In the genomic region with DNA sequence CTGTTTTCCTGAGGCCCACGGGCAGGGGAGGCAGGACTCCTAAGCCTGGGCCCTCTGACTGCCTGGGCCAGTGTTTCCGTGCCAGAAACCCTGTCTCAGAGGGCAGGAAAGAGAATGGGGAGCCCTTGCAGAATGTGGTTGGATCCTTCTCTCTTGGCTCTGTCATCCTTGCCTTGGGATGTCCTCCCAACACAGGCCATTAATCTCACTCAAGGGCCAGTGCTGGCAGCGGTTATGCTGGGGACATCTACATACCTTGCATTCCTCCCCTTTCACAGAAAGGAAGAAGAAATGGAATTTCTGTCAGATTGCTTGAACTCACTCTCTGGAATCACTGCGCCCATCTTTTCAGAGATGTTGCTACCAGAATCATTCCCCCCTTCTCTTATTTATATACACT, we compare ENCODE assay signal across 16 cellular contexts.
A peak's percentile ranks its signal among the peaks of the same experiment; 100 is the strongest.
DNase-seq lines count a peak whose midpoint lies in the region; ATAC-seq and TF ChIP-seq lines count a peak whose summit lies in the region.
"Had no signal": no experiment of that assay in that cellular context is flagged by ENCODE, and none has a peak within 500 bp of the region (broad histone marks: within the 10 kb centered on the region; RNA-seq: fewer than 3 reads in every experiment).

No MANE protein-coding gene starts in this region.

- H3K4me1 Mint-ChIP-seq in neural crest cell, result peaks cover 55% of the 10 kb centered on the region
- H3K4me1 Mint-ChIP-seq in activated CD8-positive, alpha-beta memory T cell treated with anti-CD3 and anti-CD28 coated beads, Interleukin-2, amount 10 ng/mL, durations not matched to agents 7 days and 5 days, result no peaks in the 10 kb centered on the region
- H3K4me1 Mint-ChIP-seq: CD14-positive monocyte, IgD-negative memory B cell had no signal

- no peak for ATAC-seq in activated CD8-positive, alpha-beta memory T cell treated with anti-CD3 and anti-CD28 coated beads, Interleukin-2, amount 10 ng/mL, durations not matched to agents 7 days and 5 days
- ATAC-seq in GM18517 (IDR thresholded peaks at IDR 0.05; ENCODE audit: unreplicated experiment) (no peak), HG03439 (IDR thresholded peaks at IDR 0.05; ENCODE audit: unreplicated experiment) (no peak)

- no peak overlapping the region for H3K4me3 ChIP-seq in dorsolateral prefrontal cortex
- H3K4me3 ChIP-seq: A549 had no signal

- H3K27me3 ChIP-seq in dorsolateral prefrontal cortex, result no peaks in the 10 kb centered on the region

- DNase-seq in AG20443 (ENCODE audit: low spot score), result peak; percentile 18
- DNase-seq in M059J (ENCODE audit: low read depth), result peak; percentile 51
- no peak for DNase-seq in dorsolateral prefrontal cortex
- no peak for DNase-seq in neural crest cell (ENCODE audit: low read depth, low spot score)
- no peak for DNase-seq in activated CD8-positive, alpha-beta memory T cell treated with anti-CD3 and anti-CD28 coated beads, Interleukin-2, amount 10 ng/mL, durations not matched to agents 7 days and 5 days
- DNase-seq in DMS 273 (lab: John Stamatoyannopoulos, UW; ENCODE audit: unreplicated experiment), result no peak
- DNase-seq: AML-193, HCEC 1CT, NCI-H187, NCI-H345, SHP77 treated with DMSO at 0.1 percent for 48 hours had no signal

- intact Hi-C loops in dorsolateral prefrontal cortex (cut with DNase I), result no loop called here

- peak overlapping the region; percentile 81 for H3K27ac Mint-ChIP-seq in neural crest cell (ENCODE audit: unreplicated experiment)
- no peak overlapping the region for H3K27ac Mint-ChIP-seq in activated CD8-positive, alpha-beta memory T cell treated with anti-CD3 and anti-CD28 coated beads, Interleukin-2, amount 10 ng/mL, durations not matched to agents 7 days and 5 days
- H3K27ac Mint-ChIP-seq: CD14-positive monocyte had no signal

- TF ChIP-seq CTCF in dorsolateral prefrontal cortex (IDR thresholded peaks at IDR 0.05 in 54 of 56, conservative IDR thresholded peaks at IDR 0.05 in 2 of 56; ENCODE audit: low read depth in 1 of 56, partially characterized antibody in 56 of 56) (no peak), neural crest cell (conservative IDR thresholded peaks at IDR 0.05) (no peak)

- CTCF ChIA-PET in activated CD8-positive, alpha-beta memory T cell treated with anti-CD3 and anti-CD28 coated beads, Interleukin-2, amount 10 ng/mL, durations not matched to agents 7 days and 5 days (lab: Charles Lee), result no interaction called here

- H3K36me3 Mint-ChIP-seq in neural crest cell (ENCODE audit: low read depth), result no peaks in the 10 kb centered on the region
- no peaks in the 10 kb centered on the region for H3K36me3 Mint-ChIP-seq in activated CD8-positive, alpha-beta memory T cell treated with anti-CD3 and anti-CD28 coated beads, Interleukin-2, amount 10 ng/mL, durations not matched to agents 7 days and 5 days
- H3K36me3 Mint-ChIP-seq: CD14-positive monocyte, IgD-negative memory B cell had no signal

- H3K27ac ChIP-seq in dorsolateral prefrontal cortex, result peak overlapping the region in 40 of 59 donors; percentile 3 to 93 (median 78)
- H3K27ac ChIP-seq: A549 had no signal

- no peaks in the 10 kb centered on the region for H3K9me3 Mint-ChIP-seq in neural crest cell
- H3K9me3 Mint-ChIP-seq in activated CD8-positive, alpha-beta memory T cell treated with anti-CD3 and anti-CD28 coated beads, Interleukin-2, amount 10 ng/mL, durations not matched to agents 7 days and 5 days (ENCODE audit: low read depth), result no peaks in the 10 kb centered on the region

- H3K27me3 Mint-ChIP-seq in neural crest cell (ENCODE audit: low read depth), result no peaks in the 10 kb centered on the region
- no peaks in the 10 kb centered on the region for H3K27me3 Mint-ChIP-seq in activated CD8-positive, alpha-beta memory T cell treated with anti-CD3 and anti-CD28 coated beads, Interleukin-2, amount 10 ng/mL, durations not matched to agents 7 days and 5 days
- H3K27me3 Mint-ChIP-seq: IgD-negative memory B cell had no signal

- H3K4me3 Mint-ChIP-seq in neural crest cell, result peak overlapping the region; percentile 32
- no peak overlapping the region for H3K4me3 Mint-ChIP-seq in activated CD8-positive, alpha-beta memory T cell treated with anti-CD3 and anti-CD28 coated beads, Interleukin-2, amount 10 ng/mL, durations not matched to agents 7 days and 5 days
- H3K4me3 Mint-ChIP-seq: CD14-positive monocyte had no signal

Comparison
In these comparisons a context has a peak if more than half of its experiments do, and no peak if none do; other contexts are left out.
1. DNase-seq: peak in AG20443 (single experiment) and M059J (single experiment); none in dorsolateral prefrontal cortex (0 of 10), neural crest cell (single experiment), activated CD8-positive, alpha-beta memory T cell treated with anti-CD3 and anti-CD28 coated beads, Interleukin-2, amount 10 ng/mL, durations not matched to agents 7 days and 5 days (single experiment) and DMS 273 (single experiment).